1 cellular context compared by ENCODE assay signal in genomic region chr18:57004366-57005121, GRCh38.
TF ChIP-seq lines count a peak whose summit lies in the region.

No MANE protein-coding gene starts in this region.

TF ChIP-seq in GM12878, 131 proteins besides CTCF, POLR2A, EP300 and RAD21 (continued from another document and continues in another):
- TF ChIP-seq ATF2 (IDR thresholded peaks at IDR 0.05; ENCODE audit: low read length), result peak; percentile 72
- no peak for TF ChIP-seq ZNF207 (IDR thresholded peaks at IDR 0.05; ENCODE audit: borderline replicate concordance)
- no peak for TF ChIP-seq WRNIP1 (IDR thresholded peaks at IDR 0.05; ENCODE audit: borderline replicate concordance, low read depth, low read length)
- no peak for TF ChIP-seq NR2C2 (IDR thresholded peaks at IDR 0.05; ENCODE audit: borderline replicate concordance, control insufficient read depth, insufficient read length, low read depth)
- TF ChIP-seq MXI1 (IDR thresholded peaks at IDR 0.05; ENCODE audit: low read depth, low read length), result no peak; the same call in 1 of the 2 replicates
- no peak for TF ChIP-seq ATF3 (IDR thresholded peaks at IDR 0.05; ENCODE audit: borderline replicate concordance, extremely low read depth, low read depth, low read length)
- no peak for TF ChIP-seq ZSCAN29 (IDR thresholded peaks at IDR 0.05)
- TF ChIP-seq E2F8 (IDR thresholded peaks at IDR 0.05; ENCODE audit: low read depth, partially characterized antibody), result no peak
- no peak for TF ChIP-seq CBFB (IDR thresholded peaks at IDR 0.05; ENCODE audit: low read depth)
- TF ChIP-seq EZH2 (IDR thresholded peaks at IDR 0.05; ENCODE audit: borderline replicate concordance, control insufficient read depth, low read depth, low read length), result no peak
- TF ChIP-seq MYB (IDR thresholded peaks at IDR 0.05; ENCODE audit: borderline replicate concordance, low read depth, low read length), result no peak
- TF ChIP-seq USF1 (IDR thresholded peaks at IDR 0.05; ENCODE audit: borderline replicate concordance, extremely low read length, insufficient read depth, low read depth, low read length), result no peak
- peak in 1 of 2 experiments; percentile 88; a peak in 2 of 4 replicates for TF ChIP-seq SRF (IDR thresholded peaks at IDR 0.05; ENCODE audit: low read depth in 2 of 2, low read length in 2 of 2)
- no peak for TF ChIP-seq RBBP5 (conservative IDR thresholded peaks at IDR 0.05)
- peak; percentile 90 for TF ChIP-seq NFIC (IDR thresholded peaks at IDR 0.05; ENCODE audit: low read depth, low read length)
- TF ChIP-seq BCLAF1 (IDR thresholded peaks at IDR 0.05), result no peak
- no peak for TF ChIP-seq FOXK2 (IDR thresholded peaks at IDR 0.05)
- no peak for TF ChIP-seq BACH1 (IDR thresholded peaks at IDR 0.05; ENCODE audit: borderline replicate concordance)
- TF ChIP-seq MEF2A (IDR thresholded peaks at IDR 0.05; ENCODE audit: insufficient read depth, low read depth, low read length), result peak; percentile 62; the same call in 1 of the 2 replicates
- TF ChIP-seq NRF1 (conservative IDR thresholded peaks at IDR 0.05; ENCODE audit: low read depth, low read length), result no peak
- no peak; the same call in 1 of the 2 replicates for TF ChIP-seq ZBTB40 (IDR thresholded peaks at IDR 0.05; ENCODE audit: borderline replicate concordance)
- TF ChIP-seq HCFC1 (IDR thresholded peaks at IDR 0.05; ENCODE audit: low read length), result no peak
- no peak for TF ChIP-seq ZBTB11 (CRISPR knock-in tag; IDR thresholded peaks at IDR 0.05)
- TF ChIP-seq TBL1XR1 (IDR thresholded peaks at IDR 0.05; ENCODE audit: low read depth, low read length), result no peak
- TF ChIP-seq MAX (IDR thresholded peaks at IDR 0.05; ENCODE audit: low read depth, low read length), result no peak
- no peak for TF ChIP-seq PBX3 (IDR thresholded peaks at IDR 0.05; ENCODE audit: insufficient replicate concordance, low read depth, low read length)
- TF ChIP-seq ZNF592 (IDR thresholded peaks at IDR 0.05), result no peak
